ENCODE assay signal across 1 cellular context in the genomic region with DNA sequence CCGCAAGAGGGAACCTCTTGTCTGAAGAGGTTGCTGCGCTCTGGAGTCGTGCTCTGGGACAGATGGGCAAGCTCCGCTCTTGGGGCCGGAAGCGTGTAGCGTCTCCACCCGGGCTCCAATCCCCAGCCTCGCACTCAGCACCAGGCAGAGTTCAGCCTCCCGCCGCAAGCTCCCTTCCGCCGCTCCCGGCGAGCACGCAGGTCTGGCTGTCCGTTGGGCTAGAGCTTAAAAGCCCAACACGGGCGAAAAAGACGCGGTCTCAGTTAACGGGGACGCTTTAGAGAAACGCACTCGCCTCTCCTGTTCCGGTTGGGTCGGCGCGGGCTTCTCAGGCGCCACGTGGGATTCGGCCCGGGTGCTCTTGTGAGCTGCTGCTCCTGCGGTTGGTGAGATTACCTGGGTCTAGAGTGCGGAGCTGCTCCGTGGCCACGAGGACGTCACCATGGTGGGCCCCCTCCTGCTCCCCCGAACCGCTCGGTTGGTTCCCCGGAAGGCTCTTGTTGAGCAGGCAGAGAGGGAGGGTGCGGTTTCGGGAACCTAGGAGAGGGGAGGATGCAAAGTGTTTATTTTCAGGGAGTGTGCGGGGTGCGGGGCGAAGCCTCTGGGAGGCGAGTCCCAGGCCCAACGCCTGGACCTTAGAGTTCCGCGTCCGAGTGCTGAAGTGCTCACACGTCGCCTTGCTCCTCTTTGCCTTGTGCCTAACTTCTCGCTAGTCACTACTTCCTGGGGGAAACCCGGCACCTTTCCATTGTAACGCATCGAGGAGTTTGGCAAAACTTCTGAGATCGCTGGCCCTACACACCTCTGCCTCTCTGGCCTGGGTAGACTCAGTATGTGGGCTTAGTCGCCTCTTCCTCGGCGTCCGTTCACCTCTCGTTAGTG.
TF ChIP-seq lines count a peak whose summit lies in the region.

A gene (plus strand): TSS at position 331 of the 882 bp plus-strand sequence. CDS start 112 bp downstream, at position 443.

TF ChIP-seq in HepG2, 621 proteins besides CTCF, POLR2A, EP300 and RAD21 (continued from another document and continues in another):
- peak; percentile 50; the same call in 1 of the 2 replicates for TF ChIP-seq ZNF33B (CRISPR knock-in tag; IDR thresholded peaks at IDR 0.05)
- TF ChIP-seq EHMT2 (IDR thresholded peaks at IDR 0.05; ENCODE audit: borderline replicate concordance, low read depth, low read length), result no peak; the same call in 1 of the 2 replicates
- TF ChIP-seq ZNF101 (CRISPR knock-in tag; IDR thresholded peaks at IDR 0.05; ENCODE audit: borderline replicate concordance, low read depth), result 0 out of 2 replicates have a peak, but pooled peaks have one; percentile 96
- TF ChIP-seq POLR2AphosphoS2 (IDR thresholded peaks at IDR 0.05; ENCODE audit: low read depth, low read length), result no peak
- no peak for TF ChIP-seq GZF1 (CRISPR knock-in tag; IDR thresholded peaks at IDR 0.05)
- TF ChIP-seq FOXP1 (IDR thresholded peaks at IDR 0.05), result no peak
- TF ChIP-seq FOXP1 (CRISPR knock-in tag; IDR thresholded peaks at IDR 0.05), result no peak
- peak; percentile 84; the same call in 1 of the 2 replicates for TF ChIP-seq ZNF547 (CRISPR knock-in tag; IDR thresholded peaks at IDR 0.05)
- peak; percentile 16; the same call in 1 of the 2 replicates for TF ChIP-seq ZNF354B (CRISPR knock-in tag; IDR thresholded peaks at IDR 0.05)
- TF ChIP-seq RBM39 (IDR thresholded peaks at IDR 0.05; ENCODE audit: low read depth, low read length, poor library complexity, severe bottlenecking), result peak; percentile 90
- TF ChIP-seq PTBP1 (IDR thresholded peaks at IDR 0.05; ENCODE audit: low read depth, low read length, poor library complexity, severe bottlenecking), result peak; percentile 38
- TF ChIP-seq ZNF296 (CRISPR knock-in tag; conservative IDR thresholded peaks at IDR 0.05), result no peak
- peak; percentile 82; the same call in 1 of the 2 replicates for TF ChIP-seq ZSCAN9 (CRISPR knock-in tag; IDR thresholded peaks at IDR 0.05; ENCODE audit: borderline replicate concordance)
- TF ChIP-seq KLF6 (CRISPR knock-in tag; IDR thresholded peaks at IDR 0.05), result peak; percentile 86
- TF ChIP-seq, protein P1, sequence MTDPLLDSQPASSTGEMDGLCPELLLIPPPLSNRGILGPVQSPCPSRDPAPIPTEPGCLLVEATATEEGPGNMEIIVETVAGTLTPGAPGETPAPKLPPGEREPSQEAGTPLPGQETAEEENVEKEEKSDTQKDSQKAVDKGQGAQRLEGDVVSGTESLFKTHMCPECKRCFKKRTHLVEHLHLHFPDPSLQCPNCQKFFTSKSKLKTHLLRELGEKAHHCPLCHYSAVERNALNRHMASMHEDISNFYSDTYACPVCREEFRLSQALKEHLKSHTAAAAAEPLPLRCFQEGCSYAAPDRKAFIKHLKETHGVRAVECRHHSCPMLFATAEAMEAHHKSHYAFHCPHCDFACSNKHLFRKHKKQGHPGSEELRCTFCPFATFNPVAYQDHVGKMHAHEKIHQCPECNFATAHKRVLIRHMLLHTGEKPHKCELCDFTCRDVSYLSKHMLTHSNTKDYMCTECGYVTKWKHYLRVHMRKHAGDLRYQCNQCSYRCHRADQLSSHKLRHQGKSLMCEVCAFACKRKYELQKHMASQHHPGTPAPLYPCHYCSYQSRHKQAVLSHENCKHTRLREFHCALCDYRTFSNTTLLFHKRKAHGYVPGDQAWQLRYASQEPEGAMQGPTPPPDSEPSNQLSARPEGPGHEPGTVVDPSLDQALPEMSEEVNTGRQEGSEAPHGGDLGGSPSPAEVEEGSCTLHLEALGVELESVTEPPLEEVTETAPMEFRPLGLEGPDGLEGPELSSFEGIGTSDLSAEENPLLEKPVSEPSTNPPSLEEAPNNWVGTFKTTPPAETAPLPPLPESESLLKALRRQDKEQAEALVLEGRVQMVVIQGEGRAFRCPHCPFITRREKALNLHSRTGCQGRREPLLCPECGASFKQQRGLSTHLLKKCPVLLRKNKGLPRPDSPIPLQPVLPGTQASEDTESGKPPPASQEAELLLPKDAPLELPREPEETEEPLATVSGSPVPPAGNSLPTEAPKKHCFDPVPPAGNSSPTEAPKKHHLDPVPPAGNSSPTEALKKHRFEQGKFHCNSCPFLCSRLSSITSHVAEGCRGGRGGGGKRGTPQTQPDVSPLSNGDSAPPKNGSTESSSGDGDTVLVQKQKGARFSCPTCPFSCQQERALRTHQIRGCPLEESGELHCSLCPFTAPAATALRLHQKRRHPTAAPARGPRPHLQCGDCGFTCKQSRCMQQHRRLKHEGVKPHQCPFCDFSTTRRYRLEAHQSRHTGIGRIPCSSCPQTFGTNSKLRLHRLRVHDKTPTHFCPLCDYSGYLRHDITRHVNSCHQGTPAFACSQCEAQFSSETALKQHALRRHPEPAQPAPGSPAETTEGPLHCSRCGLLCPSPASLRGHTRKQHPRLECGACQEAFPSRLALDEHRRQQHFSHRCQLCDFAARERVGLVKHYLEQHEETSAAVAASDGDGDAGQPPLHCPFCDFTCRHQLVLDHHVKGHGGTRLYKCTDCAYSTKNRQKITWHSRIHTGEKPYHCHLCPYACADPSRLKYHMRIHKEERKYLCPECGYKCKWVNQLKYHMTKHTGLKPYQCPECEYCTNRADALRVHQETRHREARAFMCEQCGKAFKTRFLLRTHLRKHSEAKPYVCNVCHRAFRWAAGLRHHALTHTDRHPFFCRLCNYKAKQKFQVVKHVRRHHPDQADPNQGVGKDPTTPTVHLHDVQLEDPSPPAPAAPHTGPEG (CRISPR knock-in tag; IDR thresholded peaks at IDR 0.05), result peak; percentile 91
- TF ChIP-seq, protein P2, sequence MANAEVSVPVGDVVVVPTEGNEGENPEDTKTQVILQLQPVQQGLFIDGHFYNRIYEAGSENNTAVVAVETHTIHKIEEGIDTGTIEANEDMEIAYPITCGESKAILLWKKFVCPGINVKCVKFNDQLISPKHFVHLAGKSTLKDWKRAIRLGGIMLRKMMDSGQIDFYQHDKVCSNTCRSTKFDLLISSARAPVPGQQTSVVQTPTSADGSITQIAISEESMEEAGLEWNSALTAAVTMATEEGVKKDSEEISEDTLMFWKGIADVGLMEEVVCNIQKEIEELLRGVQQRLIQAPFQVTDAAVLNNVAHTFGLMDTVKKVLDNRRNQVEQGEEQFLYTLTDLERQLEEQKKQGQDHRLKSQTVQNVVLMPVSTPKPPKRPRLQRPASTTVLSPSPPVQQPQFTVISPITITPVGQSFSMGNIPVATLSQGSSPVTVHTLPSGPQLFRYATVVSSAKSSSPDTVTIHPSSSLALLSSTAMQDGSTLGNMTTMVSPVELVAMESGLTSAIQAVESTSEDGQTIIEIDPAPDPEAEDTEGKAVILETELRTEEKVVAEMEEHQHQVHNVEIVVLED (CRISPR knock-in tag; IDR thresholded peaks at IDR 0.05; ENCODE audit: borderline replicate concordance), result peak; percentile 92
- TF ChIP-seq ZFP62 (CRISPR knock-in tag; IDR thresholded peaks at IDR 0.05), result no peak
- peak; percentile 84; the same call in 1 of the 2 replicates for TF ChIP-seq ZNF616 (CRISPR knock-in tag; IDR thresholded peaks at IDR 0.05; ENCODE audit: low read depth)
- TF ChIP-seq EZH2 (conservative IDR thresholded peaks at IDR 0.05; ENCODE audit: low read depth, low read length), result no peak
- peak; percentile 57 for TF ChIP-seq MED8 (CRISPR knock-in tag; IDR thresholded peaks at IDR 0.05; ENCODE audit: insufficient replicate concordance)
- peak; percentile 80 for TF ChIP-seq ZBTB8A (CRISPR knock-in tag; IDR thresholded peaks at IDR 0.05; ENCODE audit: borderline replicate concordance, low read depth)
- peak; percentile 72; the same call in 1 of the 2 replicates for TF ChIP-seq ZNF317 (CRISPR knock-in tag; IDR thresholded peaks at IDR 0.05)
- TF ChIP-seq HNRNPK (IDR thresholded peaks at IDR 0.05; ENCODE audit: low read depth, low read length, poor library complexity, severe bottlenecking), result no peak
- peak; percentile 81 for TF ChIP-seq ESRRA (CRISPR knock-in tag; IDR thresholded peaks at IDR 0.05; ENCODE audit: low read depth)
- TF ChIP-seq, protein P3, sequence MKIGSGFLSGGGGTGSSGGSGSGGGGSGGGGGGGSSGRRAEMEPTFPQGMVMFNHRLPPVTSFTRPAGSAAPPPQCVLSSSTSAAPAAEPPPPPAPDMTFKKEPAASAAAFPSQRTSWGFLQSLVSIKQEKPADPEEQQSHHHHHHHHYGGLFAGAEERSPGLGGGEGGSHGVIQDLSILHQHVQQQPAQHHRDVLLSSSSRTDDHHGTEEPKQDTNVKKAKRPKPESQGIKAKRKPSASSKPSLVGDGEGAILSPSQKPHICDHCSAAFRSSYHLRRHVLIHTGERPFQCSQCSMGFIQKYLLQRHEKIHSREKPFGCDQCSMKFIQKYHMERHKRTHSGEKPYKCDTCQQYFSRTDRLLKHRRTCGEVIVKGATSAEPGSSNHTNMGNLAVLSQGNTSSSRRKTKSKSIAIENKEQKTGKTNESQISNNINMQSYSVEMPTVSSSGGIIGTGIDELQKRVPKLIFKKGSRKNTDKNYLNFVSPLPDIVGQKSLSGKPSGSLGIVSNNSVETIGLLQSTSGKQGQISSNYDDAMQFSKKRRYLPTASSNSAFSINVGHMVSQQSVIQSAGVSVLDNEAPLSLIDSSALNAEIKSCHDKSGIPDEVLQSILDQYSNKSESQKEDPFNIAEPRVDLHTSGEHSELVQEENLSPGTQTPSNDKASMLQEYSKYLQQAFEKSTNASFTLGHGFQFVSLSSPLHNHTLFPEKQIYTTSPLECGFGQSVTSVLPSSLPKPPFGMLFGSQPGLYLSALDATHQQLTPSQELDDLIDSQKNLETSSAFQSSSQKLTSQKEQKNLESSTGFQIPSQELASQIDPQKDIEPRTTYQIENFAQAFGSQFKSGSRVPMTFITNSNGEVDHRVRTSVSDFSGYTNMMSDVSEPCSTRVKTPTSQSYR (CRISPR knock-in tag; IDR thresholded peaks at IDR 0.05; ENCODE audit: borderline replicate concordance), result peak; percentile 42; the same call in 1 of the 2 replicates
- peak; percentile 90 for TF ChIP-seq DR1 (CRISPR knock-in tag; IDR thresholded peaks at IDR 0.05)
- TF ChIP-seq KLF13 (CRISPR knock-in tag; IDR thresholded peaks at IDR 0.05), result no peak; the same call in 1 of the 2 replicates
- TF ChIP-seq ZNF343 (CRISPR knock-in tag; IDR thresholded peaks at IDR 0.05), result peak; percentile 96
- no peak for TF ChIP-seq ZNF33A (CRISPR knock-in tag; IDR thresholded peaks at IDR 0.05; ENCODE audit: borderline replicate concordance)
- no peak for TF ChIP-seq ATAD3A (CRISPR knock-in tag; IDR thresholded peaks at IDR 0.05)
- peak; percentile 71 for TF ChIP-seq NFYC (CRISPR knock-in tag; IDR thresholded peaks at IDR 0.05)
- TF ChIP-seq ZNF790 (CRISPR knock-in tag; IDR thresholded peaks at IDR 0.05; ENCODE audit: borderline replicate concordance), result no peak
- TF ChIP-seq, protein P4, sequence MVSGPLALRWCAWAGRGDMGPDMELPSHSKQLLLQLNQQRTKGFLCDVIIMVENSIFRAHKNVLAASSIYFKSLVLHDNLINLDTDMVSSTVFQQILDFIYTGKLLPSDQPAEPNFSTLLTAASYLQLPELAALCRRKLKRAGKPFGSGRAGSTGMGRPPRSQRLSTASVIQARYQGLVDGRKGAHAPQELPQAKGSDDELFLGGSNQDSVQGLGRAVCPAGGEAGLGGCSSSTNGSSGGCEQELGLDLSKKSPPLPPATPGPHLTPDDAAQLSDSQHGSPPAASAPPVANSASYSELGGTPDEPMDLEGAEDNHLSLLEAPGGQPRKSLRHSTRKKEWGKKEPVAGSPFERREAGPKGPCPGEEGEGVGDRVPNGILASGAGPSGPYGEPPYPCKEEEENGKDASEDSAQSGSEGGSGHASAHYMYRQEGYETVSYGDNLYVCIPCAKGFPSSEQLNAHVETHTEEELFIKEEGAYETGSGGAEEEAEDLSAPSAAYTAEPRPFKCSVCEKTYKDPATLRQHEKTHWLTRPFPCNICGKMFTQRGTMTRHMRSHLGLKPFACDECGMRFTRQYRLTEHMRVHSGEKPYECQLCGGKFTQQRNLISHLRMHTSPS (CRISPR knock-in tag; IDR thresholded peaks at IDR 0.05; ENCODE audit: low read depth), result peak; percentile 68
- TF ChIP-seq SMARCC2 (IDR thresholded peaks at IDR 0.05), result no peak
- peak; percentile 73; the same call in 1 of the 2 replicates for TF ChIP-seq ZNF768 (CRISPR knock-in tag; IDR thresholded peaks at IDR 0.05)
- 0 out of 2 replicates have a peak, but pooled peaks have one; percentile 66 for TF ChIP-seq RFXANK (CRISPR knock-in tag; IDR thresholded peaks at IDR 0.05)
- TF ChIP-seq AGO2 (optimal IDR thresholded peaks at IDR 0.05; ENCODE audit: low read depth, low read length), result peak; percentile 81
- peak; percentile 92 for TF ChIP-seq ZNF232 (CRISPR knock-in tag; IDR thresholded peaks at IDR 0.05; ENCODE audit: borderline replicate concordance)
- peak; percentile 94 for TF ChIP-seq KMT2B (CRISPR knock-in tag; IDR thresholded peaks at IDR 0.05)
- peak; percentile 85; the same call in 1 of the 2 replicates for TF ChIP-seq TBX2 (CRISPR knock-in tag; IDR thresholded peaks at IDR 0.05; ENCODE audit: borderline replicate concordance)
- TF ChIP-seq, protein P5, sequence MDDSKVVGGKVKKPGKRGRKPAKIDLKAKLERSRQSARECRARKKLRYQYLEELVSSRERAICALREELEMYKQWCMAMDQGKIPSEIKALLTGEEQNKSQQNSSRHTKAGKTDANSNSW (CRISPR knock-in tag; IDR thresholded peaks at IDR 0.05; ENCODE audit: borderline replicate concordance), result peak; percentile 51; the same call in 1 of the 2 replicates
- TF ChIP-seq ZNF607 (CRISPR knock-in tag; IDR thresholded peaks at IDR 0.05; ENCODE audit: borderline replicate concordance), result peak; percentile 74; the same call in 1 of the 2 replicates
- TF ChIP-seq, protein P6, sequence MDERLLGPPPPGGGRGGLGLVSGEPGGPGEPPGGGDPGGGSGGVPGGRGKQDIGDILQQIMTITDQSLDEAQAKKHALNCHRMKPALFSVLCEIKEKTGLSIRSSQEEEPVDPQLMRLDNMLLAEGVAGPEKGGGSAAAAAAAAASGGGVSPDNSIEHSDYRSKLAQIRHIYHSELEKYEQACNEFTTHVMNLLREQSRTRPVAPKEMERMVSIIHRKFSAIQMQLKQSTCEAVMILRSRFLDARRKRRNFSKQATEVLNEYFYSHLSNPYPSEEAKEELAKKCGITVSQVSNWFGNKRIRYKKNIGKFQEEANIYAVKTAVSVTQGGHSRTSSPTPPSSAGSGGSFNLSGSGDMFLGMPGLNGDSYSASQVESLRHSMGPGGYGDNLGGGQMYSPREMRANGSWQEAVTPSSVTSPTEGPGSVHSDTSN (CRISPR knock-in tag; IDR thresholded peaks at IDR 0.05), result no peak
- TF ChIP-seq ZMYM2 (CRISPR knock-in tag; IDR thresholded peaks at IDR 0.05), result no peak
- TF ChIP-seq, protein P7, sequence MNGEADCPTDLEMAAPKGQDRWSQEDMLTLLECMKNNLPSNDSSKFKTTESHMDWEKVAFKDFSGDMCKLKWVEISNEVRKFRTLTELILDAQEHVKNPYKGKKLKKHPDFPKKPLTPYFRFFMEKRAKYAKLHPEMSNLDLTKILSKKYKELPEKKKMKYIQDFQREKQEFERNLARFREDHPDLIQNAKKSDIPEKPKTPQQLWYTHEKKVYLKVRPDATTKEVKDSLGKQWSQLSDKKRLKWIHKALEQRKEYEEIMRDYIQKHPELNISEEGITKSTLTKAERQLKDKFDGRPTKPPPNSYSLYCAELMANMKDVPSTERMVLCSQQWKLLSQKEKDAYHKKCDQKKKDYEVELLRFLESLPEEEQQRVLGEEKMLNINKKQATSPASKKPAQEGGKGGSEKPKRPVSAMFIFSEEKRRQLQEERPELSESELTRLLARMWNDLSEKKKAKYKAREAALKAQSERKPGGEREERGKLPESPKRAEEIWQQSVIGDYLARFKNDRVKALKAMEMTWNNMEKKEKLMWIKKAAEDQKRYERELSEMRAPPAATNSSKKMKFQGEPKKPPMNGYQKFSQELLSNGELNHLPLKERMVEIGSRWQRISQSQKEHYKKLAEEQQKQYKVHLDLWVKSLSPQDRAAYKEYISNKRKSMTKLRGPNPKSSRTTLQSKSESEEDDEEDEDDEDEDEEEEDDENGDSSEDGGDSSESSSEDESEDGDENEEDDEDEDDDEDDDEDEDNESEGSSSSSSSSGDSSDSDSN (CRISPR knock-in tag; IDR thresholded peaks at IDR 0.05), result peak; percentile 100
- no peak; the same call in 1 of the 2 replicates for TF ChIP-seq ZBTB42 (CRISPR knock-in tag; IDR thresholded peaks at IDR 0.05)
- peak; percentile 79; the same call in 1 of the 2 replicates for TF ChIP-seq ZNF253 (CRISPR knock-in tag; IDR thresholded peaks at IDR 0.05; ENCODE audit: borderline replicate concordance)
